ENCODE assay signal across 1 cellular context in the genomic region with DNA sequence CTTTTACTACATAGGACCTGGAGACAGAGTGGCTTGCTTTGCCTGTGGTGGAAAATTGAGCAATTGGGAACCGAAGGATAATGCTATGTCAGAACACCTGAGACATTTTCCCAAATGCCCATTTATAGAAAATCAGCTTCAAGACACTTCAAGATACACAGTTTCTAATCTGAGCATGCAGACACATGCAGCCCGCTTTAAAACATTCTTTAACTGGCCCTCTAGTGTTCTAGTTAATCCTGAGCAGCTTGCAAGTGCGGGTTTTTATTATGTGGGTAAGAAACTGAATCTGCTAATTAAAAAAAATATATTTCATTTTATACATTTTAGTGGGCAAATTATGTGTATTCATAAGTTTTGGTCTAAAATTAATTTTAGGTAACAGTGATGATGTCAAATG.
TF ChIP-seq lines count a peak whose summit lies in the region.

No MANE protein-coding gene starts in this region.

TF ChIP-seq in IMR-90, 13 proteins besides CTCF, POLR2A, EP300 and RAD21:
- TF ChIP-seq CHD1 (IDR thresholded peaks at IDR 0.05; ENCODE audit: low read depth, low read length) (no peak), CEBPB (IDR thresholded peaks at IDR 0.05; ENCODE audit: low read depth, low read length) (no peak), SMC3 (IDR thresholded peaks at IDR 0.05; ENCODE audit: low read depth, low read length) (no peak), NFE2L2 (IDR thresholded peaks at IDR 0.05; ENCODE audit: low read depth, low read length) (no peak)
TF ChIP-seq in IMR-90: peak in this region for 0.
